In genomic region chr5:83729389-83729788, GRCh38 we compare ENCODE assay signal across 1 cellular context.
TF ChIP-seq lines count a peak whose summit lies in the region.

No MANE protein-coding gene starts in this region.

TF ChIP-seq in GM23338, 12 proteins besides CTCF, POLR2A, EP300 and RAD21:
- no peak for TF ChIP-seq NANOG (IDR thresholded peaks at IDR 0.05; ENCODE audit: borderline replicate concordance)
- TF ChIP-seq ETS1 (IDR thresholded peaks at IDR 0.05), result no peak
- TF ChIP-seq CREB1 (CRISPR knock-in tag; IDR thresholded peaks at IDR 0.05; ENCODE audit: low read depth), result no peak
- no peak for TF ChIP-seq REST (IDR thresholded peaks at IDR 0.05; ENCODE audit: unreplicated experiment)
- TF ChIP-seq ZNF331 (CRISPR knock-in tag; IDR thresholded peaks at IDR 0.05; ENCODE audit: low read depth), result no peak
- TF ChIP-seq EZH2phosphoT487 (IDR thresholded peaks at IDR 0.05; ENCODE audit: unreplicated experiment), result no peak
